19 cellular contexts compared by ENCODE assay signal in genomic region chr1:160522136-160522535, GRCh38. TPM values are rescaled to one million over a fixed set of nuclear protein-coding genes. Genes with fewer than 3 reads are reported as not detected.
DNase-seq lines count a peak whose midpoint lies in the region; ATAC-seq, FAIRE-seq and TF ChIP-seq lines count a peak whose summit lies in the region.
"Had no signal": no experiment of that assay in that cellular context is flagged by ENCODE, and none has a peak within 500 bp of the region (broad histone marks: within the 10 kb centered on the region; RNA-seq: fewer than 3 reads in every experiment).

No MANE protein-coding gene starts in this region.

- H3K4me3 ChIP-seq in GM12878 = peak overlapping the region; percentile 77
- peak overlapping the region in 1 of 3 donors; percentile 7 for H3K4me3 ChIP-seq in breast epithelium
- no peak overlapping the region for H3K4me3 ChIP-seq in neural progenitor cell
- H3K4me3 ChIP-seq: cardiac muscle cell, HAP-1, hepatocyte, smooth muscle cell had no signal

- H2AFZ ChIP-seq in GM12878 (ENCODE audit: control insufficient read depth, low read depth, low read length) (no peak overlapping the region; the same call in 1 of the 2 replicates), neural progenitor cell (replicated peaks) (no peak overlapping the region)
- H2AFZ ChIP-seq: hepatocyte had no signal

- in situ Hi-C loops in GM12878 (cut with MboI) = no loop called here

- H3K27me3 Mint-ChIP-seq in activated CD4-positive, alpha-beta T cell treated with anti-CD3 and anti-CD28 coated beads for 36 hours = no peaks in the 10 kb centered on the region
- H3K27me3 Mint-ChIP-seq in stimulated activated memory B cell treated with anti-CD40 and anti-IgM and Interleukin-4, amounts not matched to agents 10 μg/mL and 1 μg/mL and 100 μg/mL, for 72 hours = no peaks in the 10 kb centered on the region
- H3K27me3 Mint-ChIP-seq in neural progenitor cell (ENCODE audit: insufficient read depth, low read depth) = peaks cover 2% of the 10 kb centered on the region
- H3K27me3 Mint-ChIP-seq: type B pancreatic cell had no signal

- DNase-seq in activated CD4-positive, alpha-beta T cell treated with anti-CD3 and anti-CD28 coated beads for 36 hours = no peak
- DNase-seq in activated CD4-positive, alpha-beta T cell treated with anti-CD3 and anti-CD28 coated beads, Interleukin-2, amount 50 U/mL, for 48 hours = no peak
- DNase-seq in GM12878 (ENCODE audit: low read depth, low spot score) = no peak
- DNase-seq in breast epithelium (ENCODE audit: low spot score in 2 of 2) = no peak
- DNase-seq in neural progenitor cell (ENCODE audit: low spot score) = no peak
- DNase-seq: left lung, NCI-H1417 had no signal

- H3K9ac ChIP-seq in GM12878 (ENCODE audit: control insufficient read depth, insufficient read depth, low read length) = peak overlapping the region; percentile 82
- no peak overlapping the region for H3K9ac ChIP-seq in neural progenitor cell

- peaks cover 26% of the 10 kb centered on the region for H3K9me3 Mint-ChIP-seq in activated CD4-positive, alpha-beta T cell treated with anti-CD3 and anti-CD28 coated beads for 36 hours (ENCODE audit: low read depth)
- peaks cover 11% of the 10 kb centered on the region for H3K9me3 Mint-ChIP-seq in stimulated activated memory B cell treated with anti-CD40 and anti-IgM and Interleukin-4, amounts not matched to agents 10 μg/mL and 1 μg/mL and 100 μg/mL, for 72 hours
- H3K9me3 Mint-ChIP-seq in neural progenitor cell = peaks cover 23% of the 10 kb centered on the region
- H3K9me3 Mint-ChIP-seq: type B pancreatic cell had no signal

- H3K4me1 ChIP-seq in GM12878 (ENCODE audit: control insufficient read depth, insufficient read depth, low read length) (no peaks in the 10 kb centered on the region), breast epithelium (no peaks in the 10 kb centered on the region), neural progenitor cell (no peaks in the 10 kb centered on the region)
- H3K4me1 ChIP-seq: HAP-1 had no signal

- no peak for TF ChIP-seq POLR2A in GM12878 (IDR thresholded peaks at IDR 0.05; ENCODE audit: low read depth, low read length)
- no peak for TF ChIP-seq POLR2A in breast epithelium (IDR thresholded peaks at IDR 0.05)

- H3K36me3 ChIP-seq in KOPT-K1 (ENCODE audit: insufficient read depth, low read length) = no peaks in the 10 kb centered on the region
- peaks cover 0 to 5% of the 10 kb centered on the region in 2 experiments; a peak in 1 of 4 replicates for H3K36me3 ChIP-seq in GM12878 (ENCODE audit: control insufficient read depth in 2 of 2, insufficient read depth in 2 of 2, low read length in 1 of 2)
- H3K36me3 ChIP-seq in breast epithelium = no peaks in the 10 kb centered on the region
- no peaks in the 10 kb centered on the region for H3K36me3 ChIP-seq in neural progenitor cell
- H3K36me3 ChIP-seq: cardiac muscle cell, HAP-1, left lung had no signal

- peaks cover 61% of the 10 kb centered on the region for H3K79me2 ChIP-seq in GM12878 (ENCODE audit: control insufficient read depth, insufficient read depth, low read length)
- no peaks in the 10 kb centered on the region for H3K79me2 ChIP-seq in neural progenitor cell (ENCODE audit: low read depth)
- H3K79me2 ChIP-seq: hepatocyte had no signal

- POLR2A ChIA-PET in activated CD4-positive, alpha-beta T cell treated with anti-CD3 and anti-CD28 coated beads for 36 hours (lab: Charles Lee) = interaction anchor here (0.7 kb wide), 1 partner anchor 13 kb away, joined by 3 read pairs; no protein-coding TSS in a partner anchor
- POLR2A ChIA-PET in GM12878 (lab: Charles Lee) = interaction anchor here (0.5 to 3.8 kb wide), 13 partner anchors 9 to 92 kb away, joined by 3 to 34 read pairs (median 6); no protein-coding TSS in a partner anchor

- peak overlapping the region; percentile 67 for H3K4me2 ChIP-seq in GM12878 (ENCODE audit: control insufficient read depth, insufficient read depth)
- H3K4me2 ChIP-seq in neural progenitor cell = no peak overlapping the region
- H3K4me2 ChIP-seq: hepatocyte, smooth muscle cell had no signal

- peaks cover 67% of the 10 kb centered on the region for H3K4me1 Mint-ChIP-seq in activated CD4-positive, alpha-beta T cell treated with anti-CD3 and anti-CD28 coated beads for 36 hours
- peaks cover 44% of the 10 kb centered on the region for H3K4me1 Mint-ChIP-seq in stimulated activated memory B cell treated with anti-CD40 and anti-IgM and Interleukin-4, amounts not matched to agents 10 μg/mL and 1 μg/mL and 100 μg/mL, for 72 hours
- no peaks in the 10 kb centered on the region for H3K4me1 Mint-ChIP-seq in neural progenitor cell

- TF ChIP-seq EP300 in GM12878 (IDR thresholded peaks at IDR 0.05; ENCODE audit: borderline replicate concordance in 1 of 2, control insufficient read depth in 1 of 2, low read depth in 2 of 2, low read length in 2 of 2) = no peak

- 0% methylated on average over 3 of the region's 3 CpGs for WGBS in GM12878 (ENCODE audit: insufficient coverage, insufficient replicate concordance, low lambda C conversion rate, missing lambda C conversion rate)

- TF ChIP-seq RAD21 in GM12878 (IDR thresholded peaks at IDR 0.05; ENCODE audit: insufficient read depth, low read depth, low read length) = no peak

- H3K27ac ChIP-seq in KOPT-K1 (ENCODE audit: low read depth, low read length, poor library complexity, severe bottlenecking) (peak overlapping the region; percentile 90), GM12878 (ENCODE audit: control insufficient read depth, insufficient read depth) (peak overlapping the region; percentile 85), breast epithelium (no peak overlapping the region), neural progenitor cell (no peak overlapping the region)
- H3K27ac ChIP-seq: cardiac muscle cell, hepatocyte had no signal

- H4K20me1 ChIP-seq in GM12878 (ENCODE audit: control insufficient read depth, insufficient read depth) (no peaks in the 10 kb centered on the region), neural progenitor cell (ENCODE audit: low read depth) (no peaks in the 10 kb centered on the region)

- SMC1A ChIA-PET in GM12878 (lab: Charles Lee; ENCODE audit: uncharacterized antibody, unreplicated experiment) = interaction anchor here (0.6 to 10.2 kb wide), 16 partner anchors 11 to 261 kb away, joined by 3 to 178 read pairs (median 8); no protein-coding TSS in a partner anchor

- CTCF ChIA-PET in activated CD4-positive, alpha-beta T cell treated with anti-CD3 and anti-CD28 coated beads for 36 hours (lab: Charles Lee) = interaction anchor here (0.7 to 2.2 kb wide), 8 partner anchors 14 to 85 kb away, joined by 3 to 10 read pairs (median 4); no protein-coding TSS in a partner anchor
- CTCF ChIA-PET in GM12878 (lab: Yijun Ruan, JAX) = interaction anchor here (0.8 to 3.6 kb wide), 13 partner anchors 11 to 436 kb away, joined by 3 to 25 read pairs (median 4); no protein-coding TSS in a partner anchor

- H3K36me3 Mint-ChIP-seq in activated CD4-positive, alpha-beta T cell treated with anti-CD3 and anti-CD28 coated beads for 36 hours (ENCODE audit: low read depth) = peaks cover 62% of the 10 kb centered on the region
- H3K36me3 Mint-ChIP-seq in stimulated activated memory B cell treated with anti-CD40 and anti-IgM and Interleukin-4, amounts not matched to agents 10 μg/mL and 1 μg/mL and 100 μg/mL, for 72 hours = peaks cover 45% of the 10 kb centered on the region
- no peaks in the 10 kb centered on the region for H3K36me3 Mint-ChIP-seq in neural progenitor cell
- H3K36me3 Mint-ChIP-seq: type B pancreatic cell had no signal

- H3K27me3 ChIP-seq in GM12878 (replicated peaks in 1 of 2; ENCODE audit: control insufficient read depth in 2 of 2, insufficient read depth in 2 of 2, low read length in 1 of 2) (no peaks in the 10 kb centered on the region), breast epithelium (no peaks in the 10 kb centered on the region), neural progenitor cell (no peaks in the 10 kb centered on the region)
- H3K27me3 ChIP-seq: cardiac muscle cell, hepatocyte, left lung had no signal

- H3K4me3 Mint-ChIP-seq in activated CD4-positive, alpha-beta T cell treated with anti-CD3 and anti-CD28 coated beads for 36 hours = peak overlapping the region; percentile 97
- H3K4me3 Mint-ChIP-seq in stimulated activated memory B cell treated with anti-CD40 and anti-IgM and Interleukin-4, amounts not matched to agents 10 μg/mL and 1 μg/mL and 100 μg/mL, for 72 hours = peak overlapping the region; percentile 80
- no peak overlapping the region for H3K4me3 Mint-ChIP-seq in neural progenitor cell
- H3K4me3 Mint-ChIP-seq: type B pancreatic cell had no signal

- intact Hi-C loops in activated CD4-positive, alpha-beta T cell treated with anti-CD3 and anti-CD28 coated beads for 36 hours (cut with DNase I, micrococcal nuclease) = loop anchor here (2.0 to 5.0 kb wide), 3 partner anchors 47 to 275 kb away; partner anchors contain the start of genes CD84 (in 1 of the 2) and LY9 (in 1 of the 2)
- intact Hi-C loops in GM12878 (cut with micrococcal nuclease; ENCODE audit: unreplicated experiment) = loop anchor here (5.0 kb wide), 1 partner anchor 70 kb away; no protein-coding TSS in a partner anchor
- intact Hi-C loops in breast epithelium (cut with DNase I; ENCODE audit: low total_unique reads) = no loop called here

- H3K9me3 ChIP-seq in KOPT-K1 (ENCODE audit: insufficient read depth, low read length, poor library complexity, severe bottlenecking) = peaks cover 20% of the 10 kb centered on the region
- H3K9me3 ChIP-seq in GM12878 (replicated peaks; ENCODE audit: control insufficient read depth, insufficient read depth, low read length) = no peaks in the 10 kb centered on the region; the same call in none of the 3 replicates
- H3K9me3 ChIP-seq in breast epithelium = peaks cover 0 to 7% of the 10 kb centered on the region in 2 donors
- H3K9me3 ChIP-seq in neural progenitor cell (ENCODE audit: low read depth) = no peaks in the 10 kb centered on the region
- H3K9me3 ChIP-seq: HAP-1 had no signal

- no peak for FAIRE-seq in GM12878 (lab: Jason Lieb, UNC)
- FAIRE-seq: A204.1, TTC549 had no signal

- no TSS peak for BruUV-seq in GM12878 (replicated peaks; lab: Mats Ljungman, UMichigan)

- ATAC-seq in activated CD4-positive, alpha-beta T cell treated with anti-CD3 and anti-CD28 coated beads for 36 hours = no peak
- ATAC-seq in GM12878 (peak; percentile 42), GM21381 (IDR thresholded peaks at IDR 0.05; ENCODE audit: unreplicated experiment) (no peak)
- ATAC-seq in stimulated activated memory B cell treated with anti-CD40 and anti-IgM and Interleukin-4, amounts not matched to agents 10 μg/mL and 1 μg/mL and 100 μg/mL, for 72 hours = peak; percentile 51
- ATAC-seq: left lung, Panc1 had no signal

- RAD21 ChIA-PET in GM12878 (lab: Charles Lee; ENCODE audit: unreplicated experiment) = interaction anchor here (0.6 to 4.5 kb wide), 12 partner anchors 11 to 105 kb away, joined by 3 to 76 read pairs (median 9); no protein-coding TSS in a partner anchor

- TF ChIP-seq CTCF in GM12878 (IDR thresholded peaks at IDR 0.05 in 2 of 3, conservative IDR thresholded peaks at IDR 0.05 in 1 of 3; ENCODE audit: control insufficient read depth in 2 of 3, extremely low read depth in 1 of 3, insufficient read depth in 1 of 3, low read depth in 3 of 3, low read length in 3 of 3) (no peak), breast epithelium (IDR thresholded peaks at IDR 0.05) (no peak), neural progenitor cell (IDR thresholded peaks at IDR 0.05) (no peak)

- H3K27ac Mint-ChIP-seq in activated CD4-positive, alpha-beta T cell treated with anti-CD3 and anti-CD28 coated beads for 36 hours = peak overlapping the region; percentile 98
- peak overlapping the region; percentile 86 for H3K27ac Mint-ChIP-seq in stimulated activated memory B cell treated with anti-CD40 and anti-IgM and Interleukin-4, amounts not matched to agents 10 μg/mL and 1 μg/mL and 100 μg/mL, for 72 hours
- no peak overlapping the region for H3K27ac Mint-ChIP-seq in neural progenitor cell
- H3K27ac Mint-ChIP-seq: type B pancreatic cell had no signal

- no peaks in the 10 kb centered on the region for H3F3A ChIP-seq in neural progenitor cell (ENCODE audit: low read depth)

RNA-seq across cellular contexts. Expression of gene SLAMF6, which starts 0.9 kb away (rescaled TPM):
- 10 to 100 TPM; 45.9 to 55.0 TPM for total RNA-seq in activated CD4-positive, alpha-beta T cell treated with anti-CD3 and anti-CD28 coated beads for 36 hours
- total RNA-seq in GM12878 (2013; cell fraction: nucleolus; rRNA removed) = 145 and 152 TPM in 2 replicates
- total RNA-seq in GM12878 (2014; rRNA removed) (44.1 and 52.5 TPM in 2 replicates), GM12878 (2014; rRNA removed; fragmentation: Illumina TruSeq; extraction: Trizol) (53.7 and 55.9 TPM in 2 replicates), GM12878 (2021) (30.4 and 30.8 TPM in 2 replicates), breast epithelium (1 to 10 TPM; 1.1 to 3.2 (median 2.6) TPM), neural progenitor cell (ENCODE audit: low replicate concordance) (not detected in 2 replicates)
- polyA plus RNA-seq in GM12878 (2011; ENCODE audit: low read depth) = 20.9 TPM
- polyA plus RNA-seq in GM12878 (2011; rRNA removed) (89.6 and 105 TPM in 2 replicates), GM12878 (2014; fragmentation: Illumina TruSeq; extraction: Trizol) (72.7 and 89.7 TPM in 2 replicates), GM12878 (2014; fragmentation: Nextera tagmentation; extraction: Ambion mirVana) (10 to 100 TPM; 20.5 to 27.1 TPM), GM12878 (2014; rRNA removed) (32.1 and 42.5 TPM in 2 replicates), GM12878 (2016; fragmentation: Nextera tagmentation; extraction: Ambion mirVana) (10 to 100 TPM; 24.3 to 28.3 TPM)
- 54.6 and 63.9 TPM in 2 replicates for polyA plus RNA-seq in GM12878 (2011; cell fraction: cytosol; rRNA removed)
- 36.8 and 51.5 TPM in 2 replicates for polyA plus RNA-seq in GM12878 (2011; cell fraction: nucleus; rRNA removed)
- polyA plus RNA-seq in GM12878 (2012) = 30.7 and 68.4 TPM in 2 replicates
- 86.4 and 92.1 TPM in 2 replicates for polyA minus RNA-seq in GM12878 (2011; rRNA and poly(A)+ RNA removed)
- 19.6 and 22.6 TPM in 2 replicates for polyA minus RNA-seq in GM12878 (2011; cell fraction: cytosol; rRNA and poly(A)+ RNA removed)
- polyA minus RNA-seq in GM12878 (2011; cell fraction: nucleus; rRNA and poly(A)+ RNA removed) = 19.1 and 23.9 TPM in 2 replicates
- total RNA-seq: cardiac muscle cell, hepatocyte, NCI-H460, smooth muscle cell had no signal
- polyA plus RNA-seq: cardiac muscle cell, hepatocyte, smooth muscle cell had no signal

RNA-seq across cellular contexts. Expression of gene CD84, which starts 57.2 kb away (rescaled TPM):
- 10 to 100 TPM; 14.8 to 17.8 TPM for total RNA-seq in activated CD4-positive, alpha-beta T cell treated with anti-CD3 and anti-CD28 coated beads for 36 hours
- 245 and 258 TPM in 2 replicates for total RNA-seq in GM12878 (2013; cell fraction: nucleolus; rRNA removed)
- total RNA-seq in GM12878 (2014; rRNA removed) (12.3 and 15.2 TPM in 2 replicates), GM12878 (2014; rRNA removed; fragmentation: Illumina TruSeq; extraction: Trizol) (13.8 and 14.5 TPM in 2 replicates), GM12878 (2021) (10.4 and 14.2 TPM in 2 replicates), breast epithelium (10 to 100 TPM in 1 of 3 donors, 1 to 10 TPM in 2; 2.3 to 17.0 (median 9.8) TPM), neural progenitor cell (ENCODE audit: low replicate concordance) (not detected in 2 replicates)
- polyA plus RNA-seq in GM12878 (2011; ENCODE audit: low read depth) = 12.7 TPM
- polyA plus RNA-seq in GM12878 (2011; rRNA removed) (18.1 and 20.8 TPM in 2 replicates), GM12878 (2014; fragmentation: Illumina TruSeq; extraction: Trizol) (20.3 and 26.6 TPM in 2 replicates), GM12878 (2014; fragmentation: Nextera tagmentation; extraction: Ambion mirVana) (1 to 10 TPM; 3.4 to 6.8 TPM), GM12878 (2014; rRNA removed) (9.3 and 11.2 TPM in 2 replicates), GM12878 (2016; fragmentation: Nextera tagmentation; extraction: Ambion mirVana) (1 to 10 TPM; 7.5 to 7.9 TPM)
- polyA plus RNA-seq in GM12878 (2011; cell fraction: cytosol; rRNA removed) = 7.7 and 7.8 TPM in 2 replicates
- polyA plus RNA-seq in GM12878 (2011; cell fraction: nucleus; rRNA removed) = 20.4 and 23.3 TPM in 2 replicates
- 9.2 and 10.5 TPM in 2 replicates for polyA plus RNA-seq in GM12878 (2012)
- polyA minus RNA-seq in GM12878 (2011; rRNA and poly(A)+ RNA removed) = 21.3 and 24.2 TPM in 2 replicates
- 2.3 and 2.4 TPM in 2 replicates for polyA minus RNA-seq in GM12878 (2011; cell fraction: cytosol; rRNA and poly(A)+ RNA removed)
- polyA minus RNA-seq in GM12878 (2011; cell fraction: nucleus; rRNA and poly(A)+ RNA removed) = 16.3 and 17.8 TPM in 2 replicates
- total RNA-seq: cardiac muscle cell, NCI-H460, smooth muscle cell had no signal
- polyA plus RNA-seq: cardiac muscle cell, smooth muscle cell had no signal

Comparison
In these comparisons a context has a peak if more than half of its experiments do, and no peak if none do; other contexts are left out.
1. ATAC-seq: peak in GM12878 (single experiment) and stimulated activated memory B cell treated with anti-CD40 and anti-IgM and Interleukin-4, amounts not matched to agents 10 μg/mL and 1 μg/mL and 100 μg/mL, for 72 hours (single experiment); none in activated CD4-positive, alpha-beta T cell treated with anti-CD3 and anti-CD28 coated beads for 36 hours (single experiment) and GM21381 (single experiment).
2. H3K27ac ChIP-seq: peak in KOPT-K1 (single experiment) and GM12878 (single experiment); none in breast epithelium (0 of 2) and neural progenitor cell (single experiment).
3. RNA of gene SLAMF6, which starts 0.9 kb away (total RNA-seq): 45.9 to 55.0 TPM in activated CD4-positive, alpha-beta T cell treated with anti-CD3 and anti-CD28 coated beads for 36 hours and 30.4 to 152 TPM in GM12878; 1.1 to 3.2 TPM in breast epithelium and not detected in neural progenitor cell; every median in the first group is over 4 times any median in the second.